8 cellular contexts compared by ENCODE assay signal in genomic region chr16:77660311-77660710, GRCh38.
DNase-seq lines count a peak whose midpoint lies in the region; ATAC-seq and TF ChIP-seq lines count a peak whose summit lies in the region.

No MANE protein-coding gene starts in this region.

- no peak overlapping the region for H3K23ac ChIP-seq in neuronal stem cell (ENCODE audit: low read depth, low read length, poor library complexity)

- no peak overlapping the region for H3K4ac ChIP-seq in neuronal stem cell (ENCODE audit: low read length)

- no peaks in the 10 kb centered on the region for H3K9me2 ChIP-seq in GM23248 (ENCODE audit: insufficient read depth)

- in situ Hi-C loops in GM23248 (cut with MboI), result no loop called here

- no peak overlapping the region for H2BK15ac ChIP-seq in neuronal stem cell (ENCODE audit: low read length)

- H3K27ac ChIP-seq in GM23248, result no peak overlapping the region
- no peak overlapping the region for H3K27ac ChIP-seq in neuronal stem cell (replicated peaks; ENCODE audit: low read length)
- H3K27ac ChIP-seq in CD8-positive, alpha-beta memory T cell (ENCODE audit: low read depth, low read length), result no peak overlapping the region

- H3K27me3 ChIP-seq in GM23248 (replicated peaks; ENCODE audit: insufficient read depth) (peaks cover 18% of the 10 kb centered on the region), neuronal stem cell (ENCODE audit: control insufficient read depth in 3 of 3, insufficient read depth in 3 of 3, low read depth in 1 of 3, low read length in 3 of 3) (no peaks in the 10 kb centered on the region)
- H3K27me3 ChIP-seq in CD8-positive, alpha-beta memory T cell (ENCODE audit: insufficient read depth, low read length, poor library complexity, severe bottlenecking), result no peaks in the 10 kb centered on the region

- H3K14ac ChIP-seq in neuronal stem cell (ENCODE audit: low read length), result no peak overlapping the region

- H3K36me3 Mint-ChIP-seq in chondrocyte (ENCODE audit: low read depth), result no peaks in the 10 kb centered on the region
- no peaks in the 10 kb centered on the region for H3K36me3 Mint-ChIP-seq in CD8-positive, alpha-beta memory T cell

- DNase-seq in GM23248 (peak; percentile 70), NCI-H345 treated with DMSO at 0.1 percent for 48 hours (lab: John Stamatoyannopoulos, UW; ENCODE audit: unreplicated experiment) (peak; percentile 18), chondrocyte (ENCODE audit: low spot score) (no peak), neuronal stem cell (ENCODE audit: low spot score) (peak; percentile 24), NCI-H2081 treated with DMSO at 0.1 percent for 48 hours (lab: John Stamatoyannopoulos, UW) (no peak), NCI-H446 treated with DMSO at 0.1 percent for 48 hours (lab: John Stamatoyannopoulos, UW) (no peak)
- no peak for DNase-seq in CD8-positive, alpha-beta memory T cell

- H3K4me1 Mint-ChIP-seq in chondrocyte (ENCODE audit: low read depth), result no peaks in the 10 kb centered on the region
- H3K4me1 Mint-ChIP-seq in CD8-positive, alpha-beta memory T cell, result no peaks in the 10 kb centered on the region

- H2AK5ac ChIP-seq in neuronal stem cell (ENCODE audit: low read depth, low read length), result no peak overlapping the region

- no peak overlapping the region for H2BK12ac ChIP-seq in neuronal stem cell (ENCODE audit: low read length)

- POLR2A ChIA-PET in CD8-positive, alpha-beta memory T cell (lab: Charles Lee), result no interaction called here

- H2BK5ac ChIP-seq in neuronal stem cell (ENCODE audit: low read length), result no peak overlapping the region

- 2 to 3% methylated on average over 12 of the region's 12 CpGs for WGBS in GM23248 (ENCODE audit: low coverage in 1 of 2, low lambda C conversion rate in 2 of 2, missing lambda C conversion rate in 2 of 2), 2 experiments
- no CpG with 5 or more reads among the region's 12 CpGs for WGBS in neuronal stem cell (ENCODE audit: extremely low coverage in 2 of 2, insufficient read length in 2 of 2, insufficient replicate concordance in 1 of 2), 2 donors

- H3K9me3 ChIP-seq in GM23248 (ENCODE audit: low read depth) (no peaks in the 10 kb centered on the region), neuronal stem cell (replicated peaks in 1 of 2; ENCODE audit: control insufficient read depth in 2 of 2, insufficient read depth in 1 of 2, low read depth in 1 of 2, low read length in 2 of 2) (peaks cover 0 to 4% of the 10 kb centered on the region in 2 donors)
- no peaks in the 10 kb centered on the region for H3K9me3 ChIP-seq in CD8-positive, alpha-beta memory T cell (ENCODE audit: low read length)

- H2BK120ac ChIP-seq in neuronal stem cell (ENCODE audit: low read depth, low read length), result no peak overlapping the region

- no peaks in the 10 kb centered on the region for H3F3A ChIP-seq in GM23248 (ENCODE audit: insufficient read depth)

- H3K9ac ChIP-seq in GM23248 (no peak overlapping the region), neuronal stem cell (ENCODE audit: low read depth, low read length, poor library complexity) (no peak overlapping the region)

- H2AFZ ChIP-seq in GM23248 (no peak overlapping the region), neuronal stem cell (ENCODE audit: low read length) (no peak overlapping the region)

- no peak overlapping the region for H3K18ac ChIP-seq in neuronal stem cell (ENCODE audit: low read length)

- no peaks in the 10 kb centered on the region for H3K79me1 ChIP-seq in neuronal stem cell (ENCODE audit: low read depth, low read length)

- no peak overlapping the region for H3K4me3 Mint-ChIP-seq in chondrocyte (ENCODE audit: unreplicated experiment)
- no peak overlapping the region for H3K4me3 Mint-ChIP-seq in CD8-positive, alpha-beta memory T cell

- H4K91ac ChIP-seq in neuronal stem cell (ENCODE audit: low read depth, low read length, poor library complexity), result no peak overlapping the region

- CTCF ChIA-PET in CD8-positive, alpha-beta memory T cell (lab: Charles Lee), result no interaction called here

- no peak overlapping the region for H3K27ac Mint-ChIP-seq in chondrocyte (ENCODE audit: unreplicated experiment)
- no peak overlapping the region for H3K27ac Mint-ChIP-seq in CD8-positive, alpha-beta memory T cell

- H3K27me3 Mint-ChIP-seq in chondrocyte (ENCODE audit: low read depth), result peaks cover 5% of the 10 kb centered on the region
- peaks cover 2 to 22% of the 10 kb centered on the region in 2 donors for H3K27me3 Mint-ChIP-seq in CD8-positive, alpha-beta memory T cell

- H3K4me3 ChIP-seq in GM23248 (no peak overlapping the region), neuronal stem cell (ENCODE audit: low read length in 2 of 2) (no peak overlapping the region)
- no peak overlapping the region for H3K4me3 ChIP-seq in CD8-positive, alpha-beta memory T cell (ENCODE audit: low read length)

- H3K9me3 Mint-ChIP-seq in chondrocyte (ENCODE audit: low read depth), result peaks cover 12% of the 10 kb centered on the region
- H3K9me3 Mint-ChIP-seq in CD8-positive, alpha-beta memory T cell, result peaks cover 0 to 15% (median 2%) of the 10 kb centered on the region in 5 donors

- no peaks in the 10 kb centered on the region for H3K79me2 ChIP-seq in GM23248 (ENCODE audit: insufficient read depth)

- H4K20me1 ChIP-seq in GM23248 (ENCODE audit: insufficient read depth), result no peaks in the 10 kb centered on the region

- ATAC-seq in HG03025 (IDR thresholded peaks at IDR 0.05; ENCODE audit: low FRiP score, unreplicated experiment), result no peak

- peak; percentile 66 for TF ChIP-seq CTCF in chondrocyte (IDR thresholded peaks at IDR 0.05)

- H3K4me1 ChIP-seq in GM23248 (ENCODE audit: insufficient read depth) (no peaks in the 10 kb centered on the region), neuronal stem cell (ENCODE audit: control insufficient read depth in 2 of 2, insufficient read depth in 1 of 2, low read depth in 1 of 2, low read length in 2 of 2) (peaks cover 0 to 2% of the 10 kb centered on the region in 2 donors)
- H3K4me1 ChIP-seq in CD8-positive, alpha-beta memory T cell (ENCODE audit: insufficient read depth, low read length), result no peaks in the 10 kb centered on the region

- no peak overlapping the region for H3K4me2 ChIP-seq in GM23248 (ENCODE audit: unreplicated experiment)
- no peak overlapping the region for H3K4me2 ChIP-seq in neuronal stem cell (ENCODE audit: insufficient read depth, low read length, poor library complexity, severe bottlenecking)

- H4K8ac ChIP-seq in neuronal stem cell (ENCODE audit: low read depth, low read length), result no peak overlapping the region

- H3K36me3 ChIP-seq in GM23248 (ENCODE audit: low read depth), result no peaks in the 10 kb centered on the region
- H3K36me3 ChIP-seq in neuronal stem cell (replicated peaks in 1 of 2; ENCODE audit: control insufficient read depth in 2 of 2, insufficient read depth in 2 of 2, low read length in 2 of 2), result no peaks in the 10 kb centered on the region
- H3K36me3 ChIP-seq in CD8-positive, alpha-beta memory T cell (ENCODE audit: insufficient read depth, low read length), result no peaks in the 10 kb centered on the region

Comparison
In these comparisons a context has a peak if more than half of its experiments do, and no peak if none do; other contexts are left out.
1. DNase-seq: peak in GM23248 (single experiment), NCI-H345 treated with DMSO at 0.1 percent for 48 hours (single experiment) and neuronal stem cell (single experiment); none in chondrocyte (single experiment), NCI-H2081 treated with DMSO at 0.1 percent for 48 hours (single experiment), CD8-positive, alpha-beta memory T cell (0 of 5) and NCI-H446 treated with DMSO at 0.1 percent for 48 hours (single experiment).